Comparison of ENCODE assay signal across 8 cellular contexts in the genomic region with DNA sequence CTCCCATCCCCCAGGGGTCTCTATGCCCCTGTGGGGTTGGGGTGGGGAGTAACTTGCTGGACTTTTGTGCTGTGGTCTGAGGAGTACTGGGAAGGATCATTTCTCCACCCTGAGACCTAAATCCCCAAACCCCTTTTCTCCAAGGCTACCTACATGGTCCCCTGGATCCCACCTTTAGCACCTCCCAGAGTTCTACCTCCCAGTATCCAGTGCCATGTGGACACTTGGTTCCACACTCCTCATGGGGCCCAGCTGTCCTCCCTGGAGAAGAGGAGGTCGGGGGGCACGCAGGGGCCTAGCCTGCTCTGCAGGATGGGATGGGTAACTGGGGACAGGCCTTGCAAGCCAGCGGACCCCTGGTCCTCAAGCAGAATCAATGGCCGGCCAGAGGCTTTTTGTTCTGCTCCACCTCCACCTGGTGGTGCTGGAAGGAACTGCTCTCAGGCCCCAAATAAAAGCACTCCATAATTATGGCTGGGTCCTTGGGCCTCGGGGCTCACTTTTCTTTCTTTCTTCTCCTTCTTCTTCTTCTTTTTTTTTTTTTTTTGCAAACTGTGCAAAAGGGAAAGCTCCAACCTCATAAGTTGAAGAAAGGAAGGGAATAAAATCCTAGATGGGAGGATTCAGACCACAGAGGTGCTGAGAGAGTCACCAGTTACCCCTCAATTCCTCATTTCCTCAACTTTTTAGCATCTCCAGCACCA.
DNase-seq lines count a peak whose midpoint lies in the region; ATAC-seq and TF ChIP-seq lines count a peak whose summit lies in the region.

No MANE protein-coding gene starts in this region.

- H3K36me3 ChIP-seq in Karpas-422 (ENCODE audit: insufficient read depth, low read length) = no peaks in the 10 kb centered on the region
- H3K36me3 ChIP-seq in spleen = no peaks in the 10 kb centered on the region

- CTCF ChIA-PET in MCF 10A (lab: Yijun Ruan, JAX) = interaction anchor here (0.6 to 15.0 kb wide), 54 partner anchors 8 to 1984 kb away, joined by 3 to 292 read pairs (median 4); no protein-coding TSS in a partner anchor

- no peak overlapping the region for H3K9ac ChIP-seq in Karpas-422 (ENCODE audit: low read length)

- no peaks in the 10 kb centered on the region for H3K36me3 Mint-ChIP-seq in MCF 10A (ENCODE audit: insufficient read depth, unreplicated experiment)

- H3K9me3 ChIP-seq in Karpas-422 (ENCODE audit: low read length) = no peaks in the 10 kb centered on the region
- no peaks in the 10 kb centered on the region for H3K9me3 ChIP-seq in spleen

- no peak for ATAC-seq in HG03039 (IDR thresholded peaks at IDR 0.05; ENCODE audit: unreplicated experiment)

- POLR2A ChIA-PET in MCF 10A (lab: Yijun Ruan, JAX) = interaction anchor here (0.9 to 2.0 kb wide), 4 partner anchors 25 to 104 kb away, joined by 3 to 18 read pairs (median 4); no protein-coding TSS in a partner anchor

- H3K27ac Mint-ChIP-seq in MCF 10A (ENCODE audit: low read depth, unreplicated experiment) = no peak overlapping the region

- H4K20me1 ChIP-seq in Karpas-422 (ENCODE audit: insufficient read depth, low read depth, low read length) = no peaks in the 10 kb centered on the region

- no peak overlapping the region for H3K27ac ChIP-seq in Karpas-422 (ENCODE audit: low read length)
- peak overlapping the region in 6 of 8 donors; percentile 3 to 44 (median 30) for H3K27ac ChIP-seq in spleen

- TF ChIP-seq POLR2A in spleen (IDR thresholded peaks at IDR 0.05) = no peak

- H3K4me2 ChIP-seq in Karpas-422 (ENCODE audit: low read depth, low read length, poor library complexity, severe bottlenecking) = no peak overlapping the region

- 13 to 29% (median 19%) methylated on average over 5 of the region's 5 CpGs for WGBS in spleen, 5 donors

- H3K4me1 ChIP-seq in Karpas-422 (ENCODE audit: low read length) (peaks cover 14% of the 10 kb centered on the region), spleen (peaks cover 0 to 30% (median 7%) of the 10 kb centered on the region in 6 donors)

- H3K4me3 Mint-ChIP-seq in MCF 10A (ENCODE audit: unreplicated experiment) = no peak overlapping the region

- H3K27me3 ChIP-seq in Karpas-422 (ENCODE audit: low read length) (no peaks in the 10 kb centered on the region), spleen (replicated peaks in 1 of 7) (no peaks in the 10 kb centered on the region)

- DNase-seq in 8988T = peak; percentile 79
- peak; percentile 78 for DNase-seq in Karpas-422
- peak; percentile 50 for DNase-seq in UCSD-AML1 (lab: John Stamatoyannopoulos, UW; ENCODE audit: unreplicated experiment)
- peak; percentile 73 for DNase-seq in MCF 10A (ENCODE audit: unreplicated experiment)
- peak; percentile 85 for DNase-seq in inferior parietal cortex (ENCODE audit: extremely low spot score)
- no peak for DNase-seq in spleen

- no peak overlapping the region for H2AFZ ChIP-seq in Karpas-422 (ENCODE audit: low read length)

- intact Hi-C loops in MCF 10A (cut with micrococcal nuclease) (loop anchor here (1.0 to 5.0 kb wide), 3 partner anchors 77 to 293 kb away; no protein-coding TSS in a partner anchor), spleen (cut with DNase I; ENCODE audit: low total_unique reads) (loop anchor here (5.0 kb wide), 1 partner anchor 77 kb away; no protein-coding TSS in a partner anchor)

- TF ChIP-seq CTCF in GM12873 (IDR thresholded peaks at IDR 0.05; ENCODE audit: insufficient read depth, low read depth, low read length, missing control alignments) (peak; percentile 89), MCF 10A (IDR thresholded peaks at IDR 0.05; ENCODE audit: unreplicated experiment) (peak; percentile 93), spleen (IDR thresholded peaks at IDR 0.05 in 8 of 11, conservative IDR thresholded peaks at IDR 0.05 in 3 of 11) (peak; percentile 70 to 91 (median 84))

- no peaks in the 10 kb centered on the region for H3K4me1 Mint-ChIP-seq in MCF 10A (ENCODE audit: insufficient read depth, unreplicated experiment)

- no peaks in the 10 kb centered on the region for H3K9me3 Mint-ChIP-seq in MCF 10A (ENCODE audit: unreplicated experiment)

- peaks cover 22% of the 10 kb centered on the region for H3K27me3 Mint-ChIP-seq in MCF 10A (ENCODE audit: insufficient read depth, unreplicated experiment)

- no peaks in the 10 kb centered on the region for H3K79me2 ChIP-seq in Karpas-422 (ENCODE audit: low read length)

- H3K4me3 ChIP-seq in Karpas-422 (ENCODE audit: low read length) = no peak overlapping the region
- H3K4me3 ChIP-seq in spleen = no peak overlapping the region

- no peaks in the 10 kb centered on the region for H3K9me2 ChIP-seq in Karpas-422 (replicated peaks; ENCODE audit: insufficient read depth, low read length)

- BruUV-seq in MCF 10A (replicated peaks; lab: Mats Ljungman, UMichigan) = no TSS peak
